ENCODE assay signal across 7 cellular contexts in genomic region chr11:47234669-47235075, GRCh38. TPM values are rescaled to one million over a fixed set of nuclear protein-coding genes. Genes with fewer than 3 reads are reported as not detected.
DNase-seq lines count a peak whose midpoint lies in the region; ATAC-seq, FAIRE-seq and TF ChIP-seq lines count a peak whose summit lies in the region.

No MANE protein-coding gene starts in this region.

- TF ChIP-seq CTCF in kidney (IDR thresholded peaks at IDR 0.05; ENCODE audit: borderline replicate concordance, extremely low read depth, insufficient read depth): no peak
- no peak for TF ChIP-seq CTCF in uterus (IDR thresholded peaks at IDR 0.05)

- H3K27me3 ChIP-seq in right cardiac atrium (ENCODE audit: control insufficient read depth, insufficient read depth) (no peaks in the 10 kb centered on the region), stomach smooth muscle (ENCODE audit: control insufficient read depth in 1 of 2, insufficient read depth in 2 of 2, low read length in 2 of 2) (no peaks in the 10 kb centered on the region), uterus (no peaks in the 10 kb centered on the region)

- no peaks in the 10 kb centered on the region for H3K9me3 ChIP-seq in right cardiac atrium (ENCODE audit: control insufficient read depth, low read length)
- no peaks in the 10 kb centered on the region for H3K9me3 ChIP-seq in stomach smooth muscle (ENCODE audit: control insufficient read depth in 2 of 2, low read length in 2 of 2)
- no peaks in the 10 kb centered on the region for H3K9me3 ChIP-seq in kidney (ENCODE audit: control insufficient read depth in 1 of 2, low read length in 2 of 2)
- no peaks in the 10 kb centered on the region for H3K9me3 ChIP-seq in uterus

- peaks cover 17 to 25% of the 10 kb centered on the region in 2 donors for H3K36me3 ChIP-seq in stomach smooth muscle (ENCODE audit: control insufficient read depth in 2 of 2, insufficient read depth in 2 of 2, low read length in 2 of 2)
- H3K36me3 ChIP-seq in kidney (ENCODE audit: control insufficient read depth in 1 of 2, insufficient read depth in 2 of 2, low read length in 2 of 2): peaks cover 4 to 10% of the 10 kb centered on the region in 2 donors
- H3K36me3 ChIP-seq in uterus: no peaks in the 10 kb centered on the region

- no peak for TF ChIP-seq POLR2A in uterus (IDR thresholded peaks at IDR 0.05)

- no peaks in the 10 kb centered on the region for H3K9me3 Mint-ChIP-seq in activated T-helper 2 cell treated with anti-CD3 and anti-CD28 coated beads, Interferon-gamma antibody, Interleukin-2, Interleukin-4, amounts not matched to agents 10 μg/mL and 5 μg/mL and 100 μg/mL, durations not matched to agents 14 hours and 24 hours and 36 hours

- intact Hi-C loops in activated T-helper 2 cell treated with anti-CD3 and anti-CD28 coated beads, Interferon-gamma antibody, Interleukin-2, Interleukin-4, amounts not matched to agents 10 μg/mL and 5 μg/mL and 100 μg/mL, durations not matched to agents 14 hours and 24 hours and 36 hours (cut with micrococcal nuclease): loop anchor here (1.0 kb wide), 1 partner anchor 14 kb away; the partner anchor contains the start of gene ACP2
- intact Hi-C loops in right cardiac atrium (cut with DNase I): no loop called here
- intact Hi-C loops in kidney (cut with DNase I): no loop called here
- intact Hi-C loops in uterus (cut with DNase I; ENCODE audit: low total_unique reads): no loop called here

- peaks cover 77% of the 10 kb centered on the region for H3K36me3 Mint-ChIP-seq in activated T-helper 2 cell treated with anti-CD3 and anti-CD28 coated beads, Interferon-gamma antibody, Interleukin-2, Interleukin-4, amounts not matched to agents 10 μg/mL and 5 μg/mL and 100 μg/mL, durations not matched to agents 14 hours and 24 hours and 36 hours (ENCODE audit: low read depth)

- ATAC-seq in right cardiac atrium (peak; percentile 7 to 43), GM19463 (IDR thresholded peaks at IDR 0.05; ENCODE audit: unreplicated experiment) (no peak)

- 46% methylated on average over 12 of the region's 12 CpGs for WGBS in right cardiac atrium

- H3K4me3 ChIP-seq in right cardiac atrium (ENCODE audit: low read length) (no peak overlapping the region), stomach smooth muscle (ENCODE audit: low read length in 2 of 2) (peak overlapping the region; percentile 23 to 47), kidney (ENCODE audit: low read length in 2 of 2) (no peak overlapping the region), uterus (no peak overlapping the region)

- DNase-seq in NCI-H774 (lab: John Stamatoyannopoulos, UW) (peak; percentile 57), right cardiac atrium (no peak), kidney (no peak), uterus (no peak)
- DNase-seq in activated T-helper 2 cell treated with anti-CD3 and anti-CD28 coated beads, Interferon-gamma antibody, Interleukin-2, Interleukin-4, amounts not matched to agents 10 μg/mL and 5 μg/mL and 100 μg/mL, durations not matched to agents 14 hours and 24 hours and 36 hours (ENCODE audit: low spot score): no peak

- no peak overlapping the region for H3K27ac ChIP-seq in right cardiac atrium (ENCODE audit: low read length)
- H3K27ac ChIP-seq in stomach smooth muscle (ENCODE audit: low read length): peak overlapping the region; percentile 62
- H3K27ac ChIP-seq in kidney (ENCODE audit: low read depth in 2 of 2, low read length in 2 of 2): no peak overlapping the region
- H3K27ac ChIP-seq in uterus: no peak overlapping the region

- H3K4me1 ChIP-seq in right cardiac atrium (ENCODE audit: control insufficient read depth, insufficient read depth, low read length): no peaks in the 10 kb centered on the region
- H3K4me1 ChIP-seq in stomach smooth muscle (ENCODE audit: control insufficient read depth, insufficient read depth, low read length): peaks cover 13% of the 10 kb centered on the region
- no peaks in the 10 kb centered on the region for H3K4me1 ChIP-seq in kidney (ENCODE audit: control insufficient read depth in 1 of 2, insufficient read depth in 1 of 2, low read depth in 1 of 2, low read length in 2 of 2)
- no peaks in the 10 kb centered on the region for H3K4me1 ChIP-seq in uterus

- FAIRE-seq in kidney (lab: Jason Lieb, UNC): no peak

- H3K4me1 Mint-ChIP-seq in activated T-helper 2 cell treated with anti-CD3 and anti-CD28 coated beads, Interferon-gamma antibody, Interleukin-2, Interleukin-4, amounts not matched to agents 10 μg/mL and 5 μg/mL and 100 μg/mL, durations not matched to agents 14 hours and 24 hours and 36 hours (ENCODE audit: low read depth): peaks cover 24% of the 10 kb centered on the region

- H3K9ac ChIP-seq in stomach smooth muscle (ENCODE audit: low read length in 2 of 2): no peak overlapping the region
- H3K9ac ChIP-seq in kidney (ENCODE audit: low read length in 2 of 2): no peak overlapping the region

- no peaks in the 10 kb centered on the region for H3K27me3 Mint-ChIP-seq in activated T-helper 2 cell treated with anti-CD3 and anti-CD28 coated beads, Interferon-gamma antibody, Interleukin-2, Interleukin-4, amounts not matched to agents 10 μg/mL and 5 μg/mL and 100 μg/mL, durations not matched to agents 14 hours and 24 hours and 36 hours (ENCODE audit: low read depth)

- peak overlapping the region; percentile 27 for H3K4me3 Mint-ChIP-seq in activated T-helper 2 cell treated with anti-CD3 and anti-CD28 coated beads, Interferon-gamma antibody, Interleukin-2, Interleukin-4, amounts not matched to agents 10 μg/mL and 5 μg/mL and 100 μg/mL, durations not matched to agents 14 hours and 24 hours and 36 hours (ENCODE audit: low read depth)

- H3K27ac Mint-ChIP-seq in activated T-helper 2 cell treated with anti-CD3 and anti-CD28 coated beads, Interferon-gamma antibody, Interleukin-2, Interleukin-4, amounts not matched to agents 10 μg/mL and 5 μg/mL and 100 μg/mL, durations not matched to agents 14 hours and 24 hours and 36 hours: peak overlapping the region; percentile 61

RNA-seq across cellular contexts. Expression of gene ACP2, which starts 13.9 kb away (rescaled TPM):
- 23.2 and 24.5 TPM in 2 replicates for total RNA-seq in activated T-helper 2 cell treated with anti-CD3 and anti-CD28 coated beads, Interferon-gamma antibody, Interleukin-2, Interleukin-4, amounts not matched to agents 10 μg/mL and 5 μg/mL and 100 μg/mL, durations not matched to agents 14 hours and 24 hours and 36 hours
- 10 to 100 TPM; 21.7 to 25.9 (median 25.5) TPM for total RNA-seq in right cardiac atrium
- polyA plus RNA-seq in right cardiac atrium: 24.7 TPM
- total RNA-seq in kidney: 45.1 TPM
- 72.7 TPM for polyA plus RNA-seq in kidney (ENCODE audit: insufficient read depth, low read depth, low replicate concordance)
- total RNA-seq in uterus: 10 to 100 TPM; 25.6 to 36.6 (median 27.1) TPM

RNA-seq across cellular contexts. Expression of gene DDB2, which starts 19.9 kb away (rescaled TPM):
- 158 and 161 TPM in 2 replicates for total RNA-seq in activated T-helper 2 cell treated with anti-CD3 and anti-CD28 coated beads, Interferon-gamma antibody, Interleukin-2, Interleukin-4, amounts not matched to agents 10 μg/mL and 5 μg/mL and 100 μg/mL, durations not matched to agents 14 hours and 24 hours and 36 hours
- total RNA-seq in right cardiac atrium: 10 to 100 TPM in 3 of 4 donors, 1 to 10 TPM in 1; 9.2 to 12.4 (median 11.8) TPM
- polyA plus RNA-seq in right cardiac atrium: 10.5 TPM
- 29.0 TPM for total RNA-seq in kidney
- 14.9 TPM for polyA plus RNA-seq in kidney (ENCODE audit: insufficient read depth, low read depth, low replicate concordance)
- 10 to 100 TPM; 13.8 to 65.9 (median 23.8) TPM for total RNA-seq in uterus

RNA-seq across cellular contexts. Expression of gene NR1H3, which starts 23.1 kb away (rescaled TPM):
- 10.8 and 11.4 TPM in 2 replicates for total RNA-seq in activated T-helper 2 cell treated with anti-CD3 and anti-CD28 coated beads, Interferon-gamma antibody, Interleukin-2, Interleukin-4, amounts not matched to agents 10 μg/mL and 5 μg/mL and 100 μg/mL, durations not matched to agents 14 hours and 24 hours and 36 hours
- 10 to 100 TPM; 22.9 to 42.2 (median 34.2) TPM for total RNA-seq in right cardiac atrium
- 29.5 TPM for polyA plus RNA-seq in right cardiac atrium
- 27.9 TPM for total RNA-seq in kidney
- 73.8 TPM for polyA plus RNA-seq in kidney (ENCODE audit: insufficient read depth, low read depth, low replicate concordance)
- total RNA-seq in uterus: 10 to 100 TPM; 14.1 to 49.0 (median 31.9) TPM

RNA-seq across cellular contexts. Expression of gene MADD, which starts 35.3 kb away (rescaled TPM):
- 83.2 and 89.4 TPM in 2 replicates for total RNA-seq in activated T-helper 2 cell treated with anti-CD3 and anti-CD28 coated beads, Interferon-gamma antibody, Interleukin-2, Interleukin-4, amounts not matched to agents 10 μg/mL and 5 μg/mL and 100 μg/mL, durations not matched to agents 14 hours and 24 hours and 36 hours
- total RNA-seq in right cardiac atrium (10 to 100 TPM; 42.2 to 73.7 (median 54.7) TPM), kidney (39.2 TPM), uterus (100 to 1,000 TPM in 1 of 4 donors, 10 to 100 TPM in 3; 26.8 to 234 (median 47.2) TPM)
- polyA plus RNA-seq in right cardiac atrium (27.9 TPM), kidney (ENCODE audit: insufficient read depth, low read depth, low replicate concordance) (19.0 TPM)

RNA-seq across cellular contexts. Expression of gene PACSIN3, which starts 48.4 kb away (rescaled TPM):
- total RNA-seq in activated T-helper 2 cell treated with anti-CD3 and anti-CD28 coated beads, Interferon-gamma antibody, Interleukin-2, Interleukin-4, amounts not matched to agents 10 μg/mL and 5 μg/mL and 100 μg/mL, durations not matched to agents 14 hours and 24 hours and 36 hours: 21.4 and 22.2 TPM in 2 replicates
- total RNA-seq in right cardiac atrium (100 to 1,000 TPM; 110 to 156 (median 123) TPM), kidney (15.1 TPM), uterus (10 to 100 TPM; 28.1 to 80.3 (median 47.1) TPM)
- polyA plus RNA-seq in right cardiac atrium (137 TPM), kidney (ENCODE audit: insufficient read depth, low read depth, low replicate concordance) (28.5 TPM)

Comparison
In these comparisons a context has a peak if more than half of its experiments do, and no peak if none do; other contexts are left out.
1. H3K4me3 ChIP-seq: peak in stomach smooth muscle (2 of 2); none in right cardiac atrium (single experiment), kidney (0 of 2) and uterus (0 of 2).